Comparison of ENCODE assay signal across 16 cellular contexts in genomic region chr10:94288361-94289116, GRCh38.
A peak's percentile ranks its signal among the peaks of the same experiment; 100 is the strongest.
DNase-seq lines count a peak whose midpoint lies in the region; ATAC-seq, FAIRE-seq and TF ChIP-seq lines count a peak whose summit lies in the region.
"Had no signal": no experiment of that assay in that cellular context is flagged by ENCODE, and none has a peak within 500 bp of the region (broad histone marks: within the 10 kb centered on the region; RNA-seq: fewer than 3 reads in every experiment).

No MANE protein-coding gene starts in this region.

- H3K36me3 ChIP-seq in bronchial epithelial cell (ENCODE audit: control insufficient read depth, insufficient read depth, low read length), result no peaks in the 10 kb centered on the region

- no peak overlapping the region for H2AK5ac ChIP-seq in H9 (ENCODE audit: insufficient read length, low read length)

- no peak overlapping the region for H3T11ph ChIP-seq in H9 (ENCODE audit: low read length)

- no peak overlapping the region for H3K4me2 ChIP-seq in H9 (ENCODE audit: insufficient read depth, insufficient read length, low read length)

- ATAC-seq in stimulated activated memory B cell treated with anti-CD40 and anti-IgM and Interleukin-4, amounts not matched to agents 10 μg/mL and 1 μg/mL and 100 μg/mL, for 72 hours, result peak; percentile 21
- ATAC-seq: SK-N-SH treated with all-trans-retinoic acid at 6 μM for 48 hours had no signal

- H3K27me3 ChIP-seq in H9 (ENCODE audit: insufficient read depth, low read length) (no peaks in the 10 kb centered on the region), bronchial epithelial cell (ENCODE audit: control insufficient read depth, insufficient read depth, low read length) (no peaks in the 10 kb centered on the region)

- no peak overlapping the region for H4K91ac ChIP-seq in H9 (ENCODE audit: insufficient read length, low read depth, low read length)

- no peaks in the 10 kb centered on the region for H3K36me3 Mint-ChIP-seq in H9 (ENCODE audit: insufficient read depth in 1 of 3, low read depth in 3 of 3)
- no peaks in the 10 kb centered on the region for H3K36me3 Mint-ChIP-seq in stimulated activated memory B cell treated with anti-CD40 and anti-IgM and Interleukin-4, amounts not matched to agents 10 μg/mL and 1 μg/mL and 100 μg/mL, for 72 hours
- H3K36me3 Mint-ChIP-seq: CD8-positive, alpha-beta memory T cell had no signal

- H3K79me2 ChIP-seq in H9 (ENCODE audit: insufficient read depth, low read length), result no peaks in the 10 kb centered on the region

- H2BK15ac ChIP-seq in H9 (ENCODE audit: low read depth, low read length), result no peak overlapping the region

- no peak overlapping the region for H3K4me3 ChIP-seq in bronchial epithelial cell (ENCODE audit: low read depth, low read length)

- peak; percentile 95 for FAIRE-seq in bronchial epithelial cell (lab: Jason Lieb, UNC)

- no peaks in the 10 kb centered on the region for H3K23me2 ChIP-seq in H9 (ENCODE audit: insufficient read length, low read depth, low read length, poor library complexity, severe bottlenecking)

- DNase-seq in H9 (no peak), bronchial epithelial cell (ENCODE audit: low read depth) (no peak), iPS-NIHi7 (ENCODE audit: extremely low spot score) (peak; percentile 20), NCI-H1417 (lab: John Stamatoyannopoulos, UW) (no peak), activated T-cell treated with anti-CD3 and anti-CD28 coated beads for 4 hours (no peak)
- DNase-seq in stimulated activated naive CD4-positive, alpha-beta T cell (lab: John Stamatoyannopoulos, UW), result no peak
- DNase-seq: CD8-positive, alpha-beta memory T cell; HCEC 1CT; NCI-H1092 treated with DMSO at 0.1 percent for 48 hours; NCI-H1694; NCI-H2081 treated with DMSO at 0.1 percent for 48 hours; NCI-H748 treated with DMSO at 0.1 percent for 48 hours; SHP77 treated with DMSO at 0.1 percent for 48 hours had no signal

- no peak overlapping the region for H3K4ac ChIP-seq in H9 (ENCODE audit: low read depth, low read length)

- no peak overlapping the region for H2BK12ac ChIP-seq in H9 (ENCODE audit: insufficient read length, low read depth, low read length)

- H3K27me3 Mint-ChIP-seq in H9 (ENCODE audit: low read depth), result peaks cover 2% of the 10 kb centered on the region
- peaks cover 12% of the 10 kb centered on the region for H3K27me3 Mint-ChIP-seq in stimulated activated memory B cell treated with anti-CD40 and anti-IgM and Interleukin-4, amounts not matched to agents 10 μg/mL and 1 μg/mL and 100 μg/mL, for 72 hours

- H3K18ac ChIP-seq in H9 (ENCODE audit: insufficient read length, low read depth, low read length), result no peak overlapping the region

- TF ChIP-seq CTCF in H9 (conservative IDR thresholded peaks at IDR 0.05) (no peak), bronchial epithelial cell (IDR thresholded peaks at IDR 0.05; ENCODE audit: insufficient read depth, low read length, severe bottlenecking) (no peak)

- H3K4me3 Mint-ChIP-seq in H9, result no peak overlapping the region
- no peak overlapping the region for H3K4me3 Mint-ChIP-seq in stimulated activated memory B cell treated with anti-CD40 and anti-IgM and Interleukin-4, amounts not matched to agents 10 μg/mL and 1 μg/mL and 100 μg/mL, for 72 hours
- H3K4me3 Mint-ChIP-seq: CD8-positive, alpha-beta memory T cell had no signal

- peaks cover 18 to 21% of the 10 kb centered on the region in 2 experiments for H3K4me1 Mint-ChIP-seq in H9
- no peaks in the 10 kb centered on the region for H3K4me1 Mint-ChIP-seq in stimulated activated memory B cell treated with anti-CD40 and anti-IgM and Interleukin-4, amounts not matched to agents 10 μg/mL and 1 μg/mL and 100 μg/mL, for 72 hours
- H3K4me1 Mint-ChIP-seq: CD8-positive, alpha-beta memory T cell had no signal

- H4K20me1 ChIP-seq in H9 (ENCODE audit: control insufficient read depth, insufficient read depth, insufficient read length), result no peaks in the 10 kb centered on the region

- 0 out of 2 replicates have a peak, but pooled peaks cover 9% of the 10 kb centered on the region for H3K4me1 ChIP-seq in H9 (ENCODE audit: insufficient read depth, low read length)

- no CpG with 5 or more reads among the region's 3 CpGs for WGBS in H9 (ENCODE audit: extremely low coverage, insufficient read length, low lambda C conversion rate)

- no peak overlapping the region for H3K56ac ChIP-seq in H9 (ENCODE audit: insufficient read length, low read depth, low read length)

- no peak overlapping the region for H3K9ac ChIP-seq in H9 (ENCODE audit: extremely low read depth, insufficient read length, low read length)

- H3K9me3 Mint-ChIP-seq in H9, result no peaks in the 10 kb centered on the region
- H3K9me3 Mint-ChIP-seq in stimulated activated memory B cell treated with anti-CD40 and anti-IgM and Interleukin-4, amounts not matched to agents 10 μg/mL and 1 μg/mL and 100 μg/mL, for 72 hours, result no peaks in the 10 kb centered on the region
- H3K9me3 Mint-ChIP-seq: CD8-positive, alpha-beta memory T cell had no signal

- no peak overlapping the region for H4K5ac ChIP-seq in H9 (ENCODE audit: insufficient read length, low read depth, low read length)

- H3K27ac ChIP-seq in H9 (ENCODE audit: insufficient read length, low read depth, low read length), result no peak overlapping the region
- H3K27ac ChIP-seq: HL-60 had no signal

- H2BK120ac ChIP-seq in H9 (ENCODE audit: low read depth, low read length, poor library complexity, severe bottlenecking), result no peak overlapping the region

- H3K27ac Mint-ChIP-seq in H9, result peak overlapping the region in 2 of 3 experiments; percentile 27 to 44; a peak in 2 of 7 replicates
- H3K27ac Mint-ChIP-seq in stimulated activated memory B cell treated with anti-CD40 and anti-IgM and Interleukin-4, amounts not matched to agents 10 μg/mL and 1 μg/mL and 100 μg/mL, for 72 hours, result no peak overlapping the region

- H3K23ac ChIP-seq in H9 (ENCODE audit: insufficient read length, low read depth, low read length), result no peak overlapping the region

- H3K9me3 ChIP-seq in H9 (ENCODE audit: control insufficient read depth, low read depth, low read length), result no peaks in the 10 kb centered on the region

- no peak overlapping the region for H2BK20ac ChIP-seq in H9 (ENCODE audit: low read depth, low read length, poor library complexity, severe bottlenecking)

- H3K14ac ChIP-seq in H9 (ENCODE audit: insufficient read depth, low read length), result no peak overlapping the region

- no peak overlapping the region for H2AFZ ChIP-seq in H9 (ENCODE audit: low read length)

- no peaks in the 10 kb centered on the region for H3K79me1 ChIP-seq in H9 (ENCODE audit: insufficient read depth, low read depth, low read length, poor library complexity, severe bottlenecking)

- H4K8ac ChIP-seq in H9 (replicated peaks; ENCODE audit: insufficient read length, low read depth, low read length), result no peak overlapping the region

- H2BK5ac ChIP-seq in H9 (ENCODE audit: insufficient read length, low read length), result no peak overlapping the region
